Comparison of ENCODE assay signal across 9 cellular contexts in the genomic region with DNA sequence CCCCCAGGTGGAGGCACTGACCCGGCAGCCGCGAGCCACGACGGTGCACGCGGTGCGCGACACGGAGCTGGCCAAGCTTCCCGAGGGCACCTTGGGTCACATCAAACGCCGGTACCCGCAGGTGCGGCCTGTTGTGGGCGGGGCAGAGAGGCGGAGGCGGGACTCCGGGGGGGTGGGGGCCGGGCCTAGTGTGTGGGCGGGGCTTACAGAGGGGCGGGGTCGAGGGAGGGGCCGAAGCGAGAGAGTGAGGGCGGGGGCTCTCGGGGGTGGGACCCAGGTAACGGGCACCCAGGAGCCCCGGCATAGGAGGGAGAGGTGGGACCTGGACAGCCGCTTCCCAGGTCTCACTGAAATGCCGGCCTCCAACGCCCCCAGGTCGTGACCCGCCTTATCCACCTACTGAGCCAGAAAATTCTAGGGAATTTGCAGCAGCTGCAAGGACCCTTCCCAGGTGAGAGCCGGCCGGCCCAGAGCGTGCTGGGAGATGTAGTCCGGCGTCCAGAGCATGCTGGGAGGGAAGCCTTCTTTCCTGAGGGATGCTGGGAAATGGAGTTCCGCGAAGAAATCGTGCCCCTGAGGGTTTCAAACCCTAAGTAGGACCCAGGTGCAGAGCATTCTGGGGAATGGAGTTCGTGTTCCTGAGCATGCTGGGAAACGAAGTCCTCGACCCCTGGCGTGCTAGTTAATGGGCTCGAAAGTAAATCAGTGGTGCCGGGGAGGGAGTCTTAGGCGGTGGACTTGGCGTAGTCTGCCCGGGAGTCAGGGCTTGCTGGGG. TPM values are rescaled to one million over a fixed set of nuclear protein-coding genes. Genes with fewer than 3 reads are reported as not detected.
DNase-seq lines count a peak whose midpoint lies in the region; ATAC-seq, FAIRE-seq and TF ChIP-seq lines count a peak whose summit lies in the region.
"Had no signal": no experiment of that assay in that cellular context is flagged by ENCODE, and none has a peak within 500 bp of the region (broad histone marks: within the 10 kb centered on the region; RNA-seq: fewer than 3 reads in every experiment).

No MANE protein-coding gene starts in this region.

- H3K4me3 Mint-ChIP-seq in CD4-positive, CD25-positive, alpha-beta regulatory T cell = no peak overlapping the region
- H3K4me3 Mint-ChIP-seq in activated T-cell treated with anti-CD3 and anti-CD28 coated beads, Interleukin-2, amount 50 U/mL, for 72 hours = peak overlapping the region in 1 of 2 donors; percentile 18

- intact Hi-C loops in Right ventricle myocardium superior (cut with DNase I) (no loop called here), posterior vena cava (cut with DNase I) (no loop called here), vagina (cut with DNase I) (no loop called here)

- no peaks in the 10 kb centered on the region for H3K4me1 ChIP-seq in CD4-positive, CD25-positive, alpha-beta regulatory T cell (ENCODE audit: control insufficient read depth, insufficient read depth, low read length, poor library complexity, severe bottlenecking)
- H3K4me1 ChIP-seq in osteoblast (ENCODE audit: insufficient read depth, low read length) (no peaks in the 10 kb centered on the region), vagina (no peaks in the 10 kb centered on the region)

- no peaks in the 10 kb centered on the region for H3K27me3 ChIP-seq in CD4-positive, CD25-positive, alpha-beta regulatory T cell (ENCODE audit: control insufficient read depth, insufficient read depth, low read length)
- H3K27me3 ChIP-seq in osteoblast (ENCODE audit: insufficient read depth, low read length) = no peaks in the 10 kb centered on the region
- no peaks in the 10 kb centered on the region for H3K27me3 ChIP-seq in vagina

- H3K27ac ChIP-seq in CD4-positive, CD25-positive, alpha-beta regulatory T cell (ENCODE audit: insufficient read depth, low read length, poor library complexity, severe bottlenecking) = no peak overlapping the region
- no peak overlapping the region for H3K27ac ChIP-seq in osteoblast (ENCODE audit: low read depth, low read length)
- H3K27ac ChIP-seq in vagina = no peak overlapping the region

- no peak overlapping the region for H2AFZ ChIP-seq in osteoblast (ENCODE audit: low read length)

- no peaks in the 10 kb centered on the region for H4K20me1 ChIP-seq in osteoblast (ENCODE audit: insufficient read depth, low read length)

- H3K4me1 Mint-ChIP-seq in CD4-positive, CD25-positive, alpha-beta regulatory T cell = peaks cover 0 to 8% (median 3%) of the 10 kb centered on the region in 4 donors
- peaks cover 11% of the 10 kb centered on the region for H3K4me1 Mint-ChIP-seq in activated T-cell treated with anti-CD3 and anti-CD28 coated beads, Interleukin-2, amount 50 U/mL, for 72 hours (ENCODE audit: low read depth)

- TF ChIP-seq POLR2A in vagina (IDR thresholded peaks at IDR 0.05) = no peak

- H3K79me2 ChIP-seq in osteoblast (ENCODE audit: insufficient read depth, low read length) = no peaks in the 10 kb centered on the region

- DNase-seq in CD4-positive, CD25-positive, alpha-beta regulatory T cell = peak in 2 of 3 donors; percentile 31 to 67
- peak; percentile 46 for DNase-seq in HTR-8/SVneo (ENCODE audit: insufficient read length, low spot score)
- DNase-seq in activated T-cell treated with anti-CD3 and anti-CD28 coated beads, Interleukin-2, amount 50 U/mL, for 72 hours = peak in 1 of 2 donors; percentile 50
- peak; percentile 73 for DNase-seq in Right ventricle myocardium superior
- DNase-seq in osteoblast (ENCODE audit: insufficient read length, low spot score, missing footprints) = peak; percentile 92
- DNase-seq in posterior vena cava (ENCODE audit: low spot score) = no peak
- DNase-seq in vagina (ENCODE audit: extremely low spot score in 2 of 2) = no peak

- no peak for FAIRE-seq in HTR-8/SVneo (lab: Jason Lieb, UNC)

- no peaks in the 10 kb centered on the region for H3K9me3 Mint-ChIP-seq in CD4-positive, CD25-positive, alpha-beta regulatory T cell
- H3K9me3 Mint-ChIP-seq in activated T-cell treated with anti-CD3 and anti-CD28 coated beads, Interleukin-2, amount 50 U/mL, for 72 hours = no peaks in the 10 kb centered on the region
- H3K9me3 Mint-ChIP-seq: activated naive CD4-positive, alpha-beta T cell treated with anti-CD3 and anti-CD28 coated beads, Interleukin-2, amount 50 U/mL, for 72 hours had no signal

- H3K36me3 ChIP-seq in CD4-positive, CD25-positive, alpha-beta regulatory T cell (ENCODE audit: control insufficient read depth, insufficient read depth, low read length) = peaks cover 11% of the 10 kb centered on the region
- H3K36me3 ChIP-seq in osteoblast (ENCODE audit: insufficient read depth, low read length) (peaks cover 16% of the 10 kb centered on the region), vagina (peaks cover 0 to 39% of the 10 kb centered on the region in 2 donors)

- H3K4me3 ChIP-seq in CD4-positive, CD25-positive, alpha-beta regulatory T cell (ENCODE audit: low read depth, low read length) = no peak overlapping the region
- H3K4me3 ChIP-seq in osteoblast (ENCODE audit: insufficient read depth, low read length) (no peak overlapping the region), vagina (peak overlapping the region in 1 of 2 donors; percentile 19)

- ATAC-seq in CD4-positive, CD25-positive, alpha-beta regulatory T cell (ENCODE audit: low read depth in 2 of 2) = peak in 1 of 2 donors; percentile 47
- ATAC-seq in activated T-cell treated with anti-CD3 and anti-CD28 coated beads, Interleukin-2, amount 50 U/mL, for 72 hours (replicated peaks in 1 of 2) = peak; percentile 61 to 75
- ATAC-seq in Right ventricle myocardium superior (ENCODE audit: poor library complexity) (peak; percentile 95), HG03280 (IDR thresholded peaks at IDR 0.05; ENCODE audit: unreplicated experiment) (no peak)

- no peak overlapping the region for H3K4me2 ChIP-seq in osteoblast (ENCODE audit: insufficient read depth, low read length)

- peak overlapping the region in 1 of 3 donors; percentile 43 for H3K27ac Mint-ChIP-seq in CD4-positive, CD25-positive, alpha-beta regulatory T cell
- no peak overlapping the region for H3K27ac Mint-ChIP-seq in activated T-cell treated with anti-CD3 and anti-CD28 coated beads, Interleukin-2, amount 50 U/mL, for 72 hours

- no peaks in the 10 kb centered on the region for H3K27me3 Mint-ChIP-seq in CD4-positive, CD25-positive, alpha-beta regulatory T cell
- no peaks in the 10 kb centered on the region for H3K27me3 Mint-ChIP-seq in activated T-cell treated with anti-CD3 and anti-CD28 coated beads, Interleukin-2, amount 50 U/mL, for 72 hours (ENCODE audit: low read depth)

- H3K9me3 ChIP-seq in CD4-positive, CD25-positive, alpha-beta regulatory T cell (ENCODE audit: control insufficient read depth in 2 of 2, low read length in 2 of 2) = no peaks in the 10 kb centered on the region
- no peaks in the 10 kb centered on the region for H3K9me3 ChIP-seq in osteoblast (ENCODE audit: low read depth, low read length)
- no peaks in the 10 kb centered on the region for H3K9me3 ChIP-seq in vagina

- TF ChIP-seq CTCF in osteoblast (IDR thresholded peaks at IDR 0.05; ENCODE audit: extremely low read depth, low read depth, low read length) (no peak), vagina (IDR thresholded peaks at IDR 0.05) (no peak)

- H3K36me3 Mint-ChIP-seq in CD4-positive, CD25-positive, alpha-beta regulatory T cell = peaks cover 10% of the 10 kb centered on the region
- H3K36me3 Mint-ChIP-seq in activated T-cell treated with anti-CD3 and anti-CD28 coated beads, Interleukin-2, amount 50 U/mL, for 72 hours (ENCODE audit: insufficient read depth in 2 of 2) = peaks cover 2 to 7% of the 10 kb centered on the region in 2 donors

RNA-seq across cellular contexts. Expression of gene PNPLA6, which starts 15.7 kb away (rescaled TPM):
- total RNA-seq in CD4-positive, CD25-positive, alpha-beta regulatory T cell = 106 TPM
- 1 to 10 TPM; 6.6 to 9.2 (median 7.2) TPM for polyA plus RNA-seq in CD4-positive, CD25-positive, alpha-beta regulatory T cell
- total RNA-seq in activated T-cell treated with anti-CD3 and anti-CD28 coated beads, Interleukin-2, amount 50 U/mL, for 72 hours = 100 to 1,000 TPM; 102 to 144 TPM
- 50.4 TPM for total RNA-seq in Right ventricle myocardium superior
- total RNA-seq in osteoblast = 75.1 and 83.6 TPM in 2 replicates
- 10 to 100 TPM; 78.0 to 79.3 TPM for total RNA-seq in posterior vena cava
- 47.4 TPM for total RNA-seq in vagina

RNA-seq across cellular contexts. Expression of gene MCOLN1, which starts 28.8 kb away (rescaled TPM):
- 12.3 TPM for total RNA-seq in CD4-positive, CD25-positive, alpha-beta regulatory T cell
- polyA plus RNA-seq in CD4-positive, CD25-positive, alpha-beta regulatory T cell = 10 to 100 TPM in 2 of 4 donors, 1 to 10 TPM in 2; 8.6 to 15.2 (median 10.3) TPM
- total RNA-seq in activated T-cell treated with anti-CD3 and anti-CD28 coated beads, Interleukin-2, amount 50 U/mL, for 72 hours = 10 to 100 TPM in 1 of 2 donors, 1 to 10 TPM in 1; 9.5 to 11.8 TPM
- 17.5 TPM for total RNA-seq in Right ventricle myocardium superior
- total RNA-seq in osteoblast = 16.6 and 21.2 TPM in 2 replicates
- 10 to 100 TPM; 23.1 to 26.1 TPM for total RNA-seq in posterior vena cava
- total RNA-seq in vagina = 20.4 TPM

RNA-seq across cellular contexts. Expression of gene ZNF358, which starts 35.3 kb away (rescaled TPM):
- 0.30 TPM for total RNA-seq in CD4-positive, CD25-positive, alpha-beta regulatory T cell
- under 1 TPM in 3 of 4 donors, not detected in 1; 0.11 to 0.24 (median 0.21) TPM for polyA plus RNA-seq in CD4-positive, CD25-positive, alpha-beta regulatory T cell
- total RNA-seq in activated T-cell treated with anti-CD3 and anti-CD28 coated beads, Interleukin-2, amount 50 U/mL, for 72 hours = 10 to 100 TPM; 13.6 to 14.1 TPM
- total RNA-seq in Right ventricle myocardium superior = 92.1 TPM
- 25.0 and 26.1 TPM in 2 replicates for total RNA-seq in osteoblast
- total RNA-seq in posterior vena cava = 10 to 100 TPM; 52.3 to 55.0 TPM
- 87.4 TPM for total RNA-seq in vagina

RNA-seq across cellular contexts. Expression of gene CAMSAP3, which starts 44.5 kb away (rescaled TPM):
- not detected for total RNA-seq in CD4-positive, CD25-positive, alpha-beta regulatory T cell
- polyA plus RNA-seq in CD4-positive, CD25-positive, alpha-beta regulatory T cell = not detected
- 1 to 10 TPM; 1.7 to 2.0 TPM for total RNA-seq in activated T-cell treated with anti-CD3 and anti-CD28 coated beads, Interleukin-2, amount 50 U/mL, for 72 hours
- 1.0 TPM for total RNA-seq in Right ventricle myocardium superior
- total RNA-seq in osteoblast = not detected in 2 replicates
- not detected for total RNA-seq in posterior vena cava
- 12.8 TPM for total RNA-seq in vagina

Comparison
In these comparisons a context has a peak if more than half of its experiments do, and no peak if none do; other contexts are left out.
1. DNase-seq: peak in CD4-positive, CD25-positive, alpha-beta regulatory T cell (2 of 3), HTR-8/SVneo (single experiment), Right ventricle myocardium superior (single experiment) and osteoblast (single experiment); none in posterior vena cava (single experiment) and vagina (0 of 2).
2. RNA of gene ZNF358, which starts 35.3 kb away (total RNA-seq): 92.1 TPM in Right ventricle myocardium superior (single experiment), 87.4 TPM in vagina (single experiment), 52.3 to 55.0 TPM in posterior vena cava, 25.0 to 26.1 TPM in osteoblast and 13.6 to 14.1 TPM in activated T-cell treated with anti-CD3 and anti-CD28 coated beads, Interleukin-2, amount 50 U/mL, for 72 hours; 0.30 TPM in CD4-positive, CD25-positive, alpha-beta regulatory T cell (single experiment); every median in the first group is over 10 times any median in the second.